Comparison of ENCODE assay signal across 9 cellular contexts in the genomic region with DNA sequence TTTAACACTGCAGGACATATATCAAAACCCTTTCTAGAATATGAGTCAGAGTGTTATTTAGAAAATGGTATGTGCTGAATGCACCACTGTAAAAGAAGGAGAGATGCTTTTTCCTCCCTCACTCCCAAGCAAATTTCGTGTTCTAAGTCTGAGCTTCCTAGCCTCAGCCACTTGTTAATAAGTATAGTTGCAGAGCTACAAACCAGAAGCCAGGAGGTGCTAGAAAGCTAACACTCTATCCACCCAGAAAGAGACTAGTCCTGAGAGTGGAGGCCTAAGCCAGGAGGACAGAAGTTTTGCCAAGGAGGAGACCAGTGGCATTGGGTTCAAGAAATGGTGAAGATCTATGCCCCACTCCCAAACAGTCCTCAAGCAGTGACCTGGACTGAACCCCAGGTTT. TPM values are rescaled to one million over a fixed set of nuclear protein-coding genes. Genes with fewer than 3 reads are reported as not detected.
A peak's percentile ranks its signal among the peaks of the same experiment; 100 is the strongest.
DNase-seq lines count a peak whose midpoint lies in the region; TF ChIP-seq lines count a peak whose summit lies in the region.
"Had no signal": no experiment of that assay in that cellular context is flagged by ENCODE, and none has a peak within 500 bp of the region (broad histone marks: within the 10 kb centered on the region; RNA-seq: fewer than 3 reads in every experiment).

No MANE protein-coding gene starts in this region.

- no peaks in the 10 kb centered on the region for H3F3A ChIP-seq in Loucy (ENCODE audit: low read depth)

- H3K27ac ChIP-seq in breast epithelium = no peak overlapping the region
- peak overlapping the region; percentile 70 to 86 for H3K27ac ChIP-seq in uterus

- CTCF ChIA-PET in MCF 10A (lab: Yijun Ruan, JAX) = interaction anchor here (0.6 to 10.7 kb wide), 6 partner anchors 10 to 314 kb away, joined by 3 to 296 read pairs (median 4); a partner anchor contains a TSS

- no peak for TF ChIP-seq CTCF in MCF 10A (IDR thresholded peaks at IDR 0.05; ENCODE audit: unreplicated experiment)
- no peak for TF ChIP-seq CTCF in breast epithelium (IDR thresholded peaks at IDR 0.05)
- peak; percentile 63 for TF ChIP-seq CTCF in Loucy (conservative IDR thresholded peaks at IDR 0.05; ENCODE audit: low read length)
- peak; percentile 41 for TF ChIP-seq CTCF in epithelial cell of proximal tubule (conservative IDR thresholded peaks at IDR 0.05; ENCODE audit: low read depth, low read length)
- no peak for TF ChIP-seq CTCF in uterus (IDR thresholded peaks at IDR 0.05)

- H3K36me3 ChIP-seq in breast epithelium (no peaks in the 10 kb centered on the region), Loucy (ENCODE audit: insufficient read depth, low read length) (no peaks in the 10 kb centered on the region), uterus (no peaks in the 10 kb centered on the region)

- peaks cover 6% of the 10 kb centered on the region for H3K27me3 Mint-ChIP-seq in MCF 10A (ENCODE audit: insufficient read depth, unreplicated experiment)

- POLR2A ChIA-PET in MCF 10A (lab: Yijun Ruan, JAX) = interaction anchor here (0.9 kb wide), 1 partner anchor 416 kb away, joined by 3 read pairs; no protein-coding TSS in a partner anchor

- no peaks in the 10 kb centered on the region for H3K9me2 ChIP-seq in Loucy (replicated peaks; ENCODE audit: low read depth, low read length)

- H3K4me2 ChIP-seq in Loucy (ENCODE audit: low read depth, low read length, poor library complexity, severe bottlenecking) = no peak overlapping the region

- no peak for TF ChIP-seq POLR2A in breast epithelium (IDR thresholded peaks at IDR 0.05)
- no peak for TF ChIP-seq POLR2A in uterus (IDR thresholded peaks at IDR 0.05)

- no peaks in the 10 kb centered on the region for H3K4me1 Mint-ChIP-seq in MCF 10A (ENCODE audit: insufficient read depth, unreplicated experiment)

- no peak overlapping the region for H3K27ac Mint-ChIP-seq in MCF 10A (ENCODE audit: low read depth, unreplicated experiment)
- H3K27ac Mint-ChIP-seq: activated naive CD4-positive, alpha-beta T cell treated with anti-CD3 and anti-CD28 coated beads for 36 hours had no signal

- no TSS peak for BruUV-seq in MCF 10A (replicated peaks; lab: Mats Ljungman, UMichigan)

- intact Hi-C loops in MCF 10A (cut with micrococcal nuclease) (no loop called here), breast epithelium (cut with DNase I; ENCODE audit: low total_unique reads) (no loop called here), uterus (cut with DNase I; ENCODE audit: low total_unique reads) (loop anchor here (10.0 kb wide), 1 partner anchor 324 kb away; no protein-coding TSS in a partner anchor)

- H3K4me1 ChIP-seq in breast epithelium (no peaks in the 10 kb centered on the region), Loucy (ENCODE audit: insufficient read depth, low read length, poor library complexity, severe bottlenecking) (peaks cover 3% of the 10 kb centered on the region), uterus (no peaks in the 10 kb centered on the region)

- H3K79me2 ChIP-seq in Loucy (ENCODE audit: insufficient read depth, low read length) = no peaks in the 10 kb centered on the region

- H3K27me3 ChIP-seq in breast epithelium = no peaks in the 10 kb centered on the region
- no peaks in the 10 kb centered on the region for H3K27me3 ChIP-seq in Loucy (ENCODE audit: insufficient read depth, low read length, poor library complexity, severe bottlenecking)
- H3K27me3 ChIP-seq in uterus = no peaks in the 10 kb centered on the region

- peaks cover 6% of the 10 kb centered on the region for H3K36me3 Mint-ChIP-seq in MCF 10A (ENCODE audit: insufficient read depth, unreplicated experiment)

- no peak overlapping the region for H3K4me3 Mint-ChIP-seq in MCF 10A (ENCODE audit: unreplicated experiment)
- H3K4me3 Mint-ChIP-seq: activated naive CD4-positive, alpha-beta T cell treated with anti-CD3 and anti-CD28 coated beads for 36 hours had no signal

- no peak overlapping the region for H3K9ac ChIP-seq in Loucy (ENCODE audit: low read depth, low read length, poor library complexity, severe bottlenecking)

- DNase-seq in MCF 10A (ENCODE audit: unreplicated experiment) = peak; percentile 14
- no peak for DNase-seq in breast epithelium (ENCODE audit: low spot score in 2 of 2)
- DNase-seq in epithelial cell of proximal tubule (ENCODE audit: low read depth) = no peak
- DNase-seq in uterus = no peak
- DNase-seq in activated effector memory CD4-positive, alpha-beta T cell treated with Interleukin-2 at 50 U/mL for 16 hours = no peak
- DNase-seq in stimulated activated CD4-positive, alpha-beta T cell treated with anti-CD3 and anti-CD28 coated beads, Interleukin-1b, Interleukin-23, amount 100 ng/mL, for 48 hours = no peak
- DNase-seq in NCI-H345 (lab: John Stamatoyannopoulos, UW) = no peak
- DNase-seq: activated naive CD4-positive, alpha-beta T cell treated with anti-CD3 and anti-CD28 coated beads for 36 hours had no signal

- no peaks in the 10 kb centered on the region for H4K20me1 ChIP-seq in Loucy (ENCODE audit: insufficient read depth, low read length, poor library complexity, severe bottlenecking)

- no peaks in the 10 kb centered on the region for H3K9me3 Mint-ChIP-seq in MCF 10A (ENCODE audit: unreplicated experiment)
- H3K9me3 Mint-ChIP-seq: activated naive CD4-positive, alpha-beta T cell treated with anti-CD3 and anti-CD28 coated beads for 36 hours had no signal

- H3K9me3 ChIP-seq in breast epithelium = no peaks in the 10 kb centered on the region
- H3K9me3 ChIP-seq in Loucy (ENCODE audit: insufficient read depth, low read depth, low read length) = no peaks in the 10 kb centered on the region
- no peaks in the 10 kb centered on the region for H3K9me3 ChIP-seq in uterus

- 0 out of 2 replicates have a peak overlapping the region, but pooled peaks have one; percentile 2 for H2AFZ ChIP-seq in Loucy (ENCODE audit: low read length)

- H3K4me3 ChIP-seq in breast epithelium (no peak overlapping the region), Loucy (ENCODE audit: low read length, poor library complexity, severe bottlenecking) (no peak overlapping the region), epithelial cell of proximal tubule (ENCODE audit: low read depth, low read length) (no peak overlapping the region), uterus (no peak overlapping the region)

RNA-seq across cellular contexts. Expression of a gene that starts 40.5 kb away (rescaled TPM):
- total RNA-seq in MCF 10A (2022) = 22.3 and 25.4 TPM in 2 replicates
- 10 to 100 TPM; 25.8 to 36.1 (median 35.9) TPM for total RNA-seq in breast epithelium
- total RNA-seq in epithelial cell of proximal tubule = 18.0 and 40.8 TPM in 2 replicates
- total RNA-seq in uterus = 100 to 1,000 TPM in 1 of 4 donors, 10 to 100 TPM in 3; 37.4 to 122 (median 64.2) TPM

Comparison
In these comparisons a context has a peak if more than half of its experiments do, and no peak if none do; other contexts are left out.
1. CTCF ChIP-seq: peak in Loucy (single experiment) and epithelial cell of proximal tubule (single experiment); none in MCF 10A (single experiment), breast epithelium (0 of 3) and uterus (0 of 4).
2. H3K27ac ChIP-seq: peak in uterus (2 of 2); none in breast epithelium (0 of 2).